ENCODE assay signal across 8 cellular contexts in the genomic region with DNA sequence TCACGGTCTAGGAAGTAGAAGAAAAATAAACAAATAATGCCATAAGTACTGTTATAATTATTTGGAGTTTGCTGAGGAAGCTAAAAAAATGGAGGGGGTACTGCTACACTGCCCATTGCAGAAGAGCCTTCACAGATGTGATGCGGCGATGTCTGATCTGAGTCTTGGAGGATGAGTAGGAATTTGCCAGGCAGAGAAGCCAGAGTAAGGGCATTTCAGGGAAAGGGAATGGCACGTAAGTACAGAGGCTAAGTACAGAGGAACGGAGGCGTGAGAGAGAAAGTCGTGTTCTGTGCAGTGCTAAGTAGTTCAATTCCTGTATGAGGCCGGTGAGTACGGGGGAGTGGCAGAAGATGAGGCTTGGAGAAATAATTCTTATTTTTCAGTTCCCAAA. TPM values are rescaled to one million over a fixed set of nuclear protein-coding genes. Genes with fewer than 3 reads are reported as not detected.
DNase-seq lines count a peak whose midpoint lies in the region; ATAC-seq and TF ChIP-seq lines count a peak whose summit lies in the region.

No MANE protein-coding gene starts in this region.

- TF ChIP-seq POLR2A in thyroid gland (IDR thresholded peaks at IDR 0.05): no peak

- H3K4me3 ChIP-seq in MM.1S (ENCODE audit: low read length): peak overlapping the region; percentile 94
- peak overlapping the region; percentile 94 for H3K4me3 ChIP-seq in lower lobe of right lung
- peak overlapping the region in 2 of 3 donors; percentile 43 to 92 for H3K4me3 ChIP-seq in thyroid gland (replicated peaks in 1 of 3)

- H3K9me3 ChIP-seq in MM.1S (replicated peaks; ENCODE audit: insufficient read depth, low read length): no peaks in the 10 kb centered on the region
- H3K9me3 ChIP-seq in lower lobe of right lung: no peaks in the 10 kb centered on the region
- H3K9me3 ChIP-seq in thyroid gland: no peaks in the 10 kb centered on the region

- peak; percentile 1 to 31 for ATAC-seq in lower lobe of right lung
- ATAC-seq in GM21367 (IDR thresholded peaks at IDR 0.05; ENCODE audit: unreplicated experiment): no peak
- ATAC-seq in HG03442 (IDR thresholded peaks at IDR 0.05; ENCODE audit: unreplicated experiment): no peak

- no peaks in the 10 kb centered on the region for H3K9me3 Mint-ChIP-seq in brain

- peaks cover 15% of the 10 kb centered on the region for H3K27me3 Mint-ChIP-seq in brain

- H3K27ac ChIP-seq in MM.1S (ENCODE audit: low read length) (peak overlapping the region; percentile 7; the same call in 1 of the 2 replicates), lower lobe of right lung (peak overlapping the region; percentile 97), thyroid gland (no peak overlapping the region)

- peak overlapping the region; percentile 44; the same call in 1 of the 2 replicates for H3K9ac ChIP-seq in MM.1S (ENCODE audit: low read length)

- H3K27me3 ChIP-seq in MM.1S (replicated peaks; ENCODE audit: insufficient read depth, low read length): no peaks in the 10 kb centered on the region
- H3K27me3 ChIP-seq in lower lobe of right lung (ENCODE audit: low read depth): no peaks in the 10 kb centered on the region
- H3K27me3 ChIP-seq in thyroid gland: no peaks in the 10 kb centered on the region

- TF ChIP-seq CTCF in MM.1S (IDR thresholded peaks at IDR 0.05; ENCODE audit: low read length) (no peak), brain (conservative IDR thresholded peaks at IDR 0.05) (no peak), lower lobe of right lung (IDR thresholded peaks at IDR 0.05) (no peak), thyroid gland (IDR thresholded peaks at IDR 0.05) (no peak)

- 9 to 11% methylated on average over 9 of the region's 9 CpGs for WGBS in thyroid gland, 2 donors

- intact Hi-C loops in lower lobe of right lung (cut with DNase I): loop anchor here (10.0 kb wide), 1 partner anchor 81 kb away; no protein-coding TSS in a partner anchor
- intact Hi-C loops in thyroid gland (cut with DNase I): no loop called here

- H3K4me1 Mint-ChIP-seq in brain: peaks cover 30% of the 10 kb centered on the region

- H3K36me3 ChIP-seq in MM.1S (replicated peaks; ENCODE audit: insufficient read depth, low read length): no peaks in the 10 kb centered on the region
- no peaks in the 10 kb centered on the region for H3K36me3 ChIP-seq in lower lobe of right lung
- no peaks in the 10 kb centered on the region for H3K36me3 ChIP-seq in thyroid gland

- H3K4me1 ChIP-seq in MM.1S (ENCODE audit: low read length) (peaks cover 9% of the 10 kb centered on the region), lower lobe of right lung (peaks cover 38% of the 10 kb centered on the region), thyroid gland (peaks cover 6 to 11% of the 10 kb centered on the region in 2 donors)

- H4K20me1 ChIP-seq in MM.1S (ENCODE audit: insufficient read depth, low read length): peaks cover 14% of the 10 kb centered on the region; the same call in 1 of the 2 replicates

- no peaks in the 10 kb centered on the region for H3K9me2 ChIP-seq in MM.1S (replicated peaks; ENCODE audit: insufficient read depth, low read length)

- peak overlapping the region; percentile 89 to 95 (median 94) for H3K4me3 Mint-ChIP-seq in brain

- H3K79me2 ChIP-seq in MM.1S (ENCODE audit: low read length): peaks cover 43% of the 10 kb centered on the region

- H3K4me2 ChIP-seq in MM.1S (ENCODE audit: low read depth, low read length): peak overlapping the region; percentile 98

- H3F3A ChIP-seq in MM.1S (ENCODE audit: insufficient read depth, low read length): peaks cover 25% of the 10 kb centered on the region

- DNase-seq in DMS79 treated with DMSO at 0.1 percent for 48 hours (lab: John Stamatoyannopoulos, UW) (peak; percentile 19), DMS79 (lab: John Stamatoyannopoulos, UW) (no peak), MM.1S (no peak), lower lobe of right lung (no peak), thyroid gland (no peak)

- peak overlapping the region; percentile 98 for H2AFZ ChIP-seq in MM.1S (ENCODE audit: low read length)

- peak overlapping the region; percentile 51 to 81 (median 77) for H3K27ac Mint-ChIP-seq in brain

- no peaks in the 10 kb centered on the region for H3K36me3 Mint-ChIP-seq in brain

RNA-seq across cellular contexts. Expression of a gene that starts 0.7 kb away (rescaled TPM):
- polyA plus RNA-seq in brain (ENCODE audit: insufficient read depth, low read depth, low replicate concordance): 132 TPM
- 181 TPM for total RNA-seq in lower lobe of right lung
- 100 to 1,000 TPM in 2 of 4 donors, 10 to 100 TPM in 2; 65.8 to 101 (median 97.3) TPM for total RNA-seq in thyroid gland

RNA-seq across cellular contexts. Expression of a gene that starts 50.2 kb away (rescaled TPM):
- 156 TPM for polyA plus RNA-seq in brain (ENCODE audit: insufficient read depth, low read depth, low replicate concordance)
- 89.5 TPM for total RNA-seq in lower lobe of right lung
- total RNA-seq in thyroid gland: 100 to 1,000 TPM in 1 of 4 donors, 10 to 100 TPM in 3; 52.1 to 116 (median 92.7) TPM

Comparison
In these comparisons a context has a peak if more than half of its experiments do, and no peak if none do; other contexts are left out.
1. H3K27ac ChIP-seq: peak in MM.1S (single experiment) and lower lobe of right lung (single experiment); none in thyroid gland (0 of 3).
2. ATAC-seq: peak in lower lobe of right lung (2 of 2); none in GM21367 (single experiment) and HG03442 (single experiment).
3. Peak in every context shown above with its lines, with median percentiles within 50 percentile points of each other: H3K4me3 ChIP-seq.